8 cellular contexts compared by ENCODE assay signal in genomic region chr18:21741511-21742322, GRCh38. TPM values are rescaled to one million over a fixed set of nuclear protein-coding genes. Genes with fewer than 3 reads are reported as not detected.
DNase-seq lines count a peak whose midpoint lies in the region; ATAC-seq and TF ChIP-seq lines count a peak whose summit lies in the region.

No MANE protein-coding gene starts in this region.

- DNase-seq in GDM1 (lab: John Stamatoyannopoulos, UW) (peak; percentile 29), LNCaP clone FGC (ENCODE audit: low read depth) (no peak), erythroblast (lab: John Stamatoyannopoulos, UW) (peak; percentile 60 to 63), type B pancreatic cell (ENCODE audit: extremely low spot score, unreplicated experiment) (no peak), hippocampal formation (lab: John Stamatoyannopoulos, UW) (no peak)
- peak; percentile 31 to 39 for DNase-seq in activated CD4-positive, alpha-beta T cell treated with anti-CD3 and anti-CD28 coated beads, Interleukin-2, amount 50 U/mL, for 48 hours
- peak in 4 of 10 donors; percentile 2 to 30 (median 18) for DNase-seq in naive thymus-derived CD8-positive, alpha-beta T cell

- POLR2A ChIA-PET in naive thymus-derived CD8-positive, alpha-beta T cell (lab: Charles Lee): interaction anchor here (0.6 to 3.7 kb wide), 4 partner anchors 10 to 141 kb away, joined by 3 to 33 read pairs (median 18); partner anchors contain the start of genes ABHD3 and ESCO1

- no peak for TF ChIP-seq POLR2A in erythroblast (IDR thresholded peaks at IDR 0.05; ENCODE audit: low read length)

- TF ChIP-seq CTCF in LNCaP clone FGC (IDR thresholded peaks at IDR 0.05; ENCODE audit: control insufficient read depth, extremely low read depth, insufficient read depth) (no peak), type B pancreatic cell (conservative IDR thresholded peaks at IDR 0.05) (no peak)

- H3K4me3 ChIP-seq in LNCaP clone FGC (ENCODE audit: low read depth, low read length): peak overlapping the region; percentile 75

- peaks cover 0 to 10% (median 2%) of the 10 kb centered on the region in 9 donors for H3K9me3 Mint-ChIP-seq in naive thymus-derived CD8-positive, alpha-beta T cell
- no peaks in the 10 kb centered on the region for H3K9me3 Mint-ChIP-seq in type B pancreatic cell

- H3K36me3 Mint-ChIP-seq in naive thymus-derived CD8-positive, alpha-beta T cell: peaks cover 0 to 3% (median 0%) of the 10 kb centered on the region in 3 donors
- peaks cover 11% of the 10 kb centered on the region for H3K36me3 Mint-ChIP-seq in type B pancreatic cell

- H3K4me1 Mint-ChIP-seq in naive thymus-derived CD8-positive, alpha-beta T cell: peaks cover 20 to 59% (median 50%) of the 10 kb centered on the region in 4 donors
- H3K4me1 Mint-ChIP-seq in type B pancreatic cell (ENCODE audit: unreplicated experiment): peaks cover 34% of the 10 kb centered on the region

- peak overlapping the region in 9 of 10 donors; percentile 28 to 86 (median 66) for H3K27ac Mint-ChIP-seq in naive thymus-derived CD8-positive, alpha-beta T cell
- H3K27ac Mint-ChIP-seq in type B pancreatic cell: peak overlapping the region; percentile 58

- ATAC-seq in GM21723 (IDR thresholded peaks at IDR 0.05; ENCODE audit: unreplicated experiment): peak; percentile 13
- ATAC-seq in naive thymus-derived CD8-positive, alpha-beta T cell: peak in 1 of 2 donors; percentile 13

- H3K4me3 Mint-ChIP-seq in naive thymus-derived CD8-positive, alpha-beta T cell: peak overlapping the region; percentile 79 to 89 (median 82)
- peak overlapping the region; percentile 91 for H3K4me3 Mint-ChIP-seq in type B pancreatic cell

- H3K27me3 Mint-ChIP-seq in naive thymus-derived CD8-positive, alpha-beta T cell: peaks cover 0 to 1% (median 0%) of the 10 kb centered on the region in 5 donors
- no peaks in the 10 kb centered on the region for H3K27me3 Mint-ChIP-seq in type B pancreatic cell

RNA-seq across cellular contexts. Expression of gene MIB1, which starts 1.1 kb away (rescaled TPM):
- 10 to 100 TPM; 19.8 to 21.5 TPM for total RNA-seq in naive thymus-derived CD8-positive, alpha-beta T cell
- polyA plus RNA-seq in naive thymus-derived CD8-positive, alpha-beta T cell: 1 to 10 TPM; 3.8 to 7.1 (median 3.9) TPM
- total RNA-seq in type B pancreatic cell (ENCODE audit: low replicate concordance): 43.4 and 65.7 TPM in 2 replicates

RNA-seq across cellular contexts. Expression of gene ABHD3, which starts 37.1 kb away (rescaled TPM):
- total RNA-seq in naive thymus-derived CD8-positive, alpha-beta T cell: 10 to 100 TPM; 50.4 to 52.0 TPM
- 10 to 100 TPM; 16.2 to 20.7 (median 19.7) TPM for polyA plus RNA-seq in naive thymus-derived CD8-positive, alpha-beta T cell
- 23.2 and 29.3 TPM in 2 replicates for total RNA-seq in type B pancreatic cell (ENCODE audit: low replicate concordance)

Comparison
In these comparisons a context has a peak if more than half of its experiments do, and no peak if none do; other contexts are left out.
1. DNase-seq: peak in GDM1 (single experiment), activated CD4-positive, alpha-beta T cell treated with anti-CD3 and anti-CD28 coated beads, Interleukin-2, amount 50 U/mL, for 48 hours (2 of 2) and erythroblast (2 of 2); none in LNCaP clone FGC (single experiment), type B pancreatic cell (single experiment) and hippocampal formation (0 of 2).